ENCODE assay signal across 12 cellular contexts in genomic region chr17:9414471-9414870, GRCh38.
DNase-seq lines count a peak whose midpoint lies in the region; ATAC-seq and TF ChIP-seq lines count a peak whose summit lies in the region.
"Had no signal": no experiment of that assay in that cellular context is flagged by ENCODE, and none has a peak within 500 bp of the region (broad histone marks: within the 10 kb centered on the region; RNA-seq: fewer than 3 reads in every experiment).

No MANE protein-coding gene starts in this region.

- peaks cover 23 to 50% (median 29%) of the 10 kb centered on the region in 3 donors for H3K4me1 Mint-ChIP-seq in naive B cell

- no peak overlapping the region for H3K27ac ChIP-seq in tibial artery

- TF ChIP-seq CTCF in tibial artery (IDR thresholded peaks at IDR 0.05), result no peak

- intact Hi-C loops in tibial artery (cut with DNase I; ENCODE audit: low total_unique reads), result no loop called here

- H3K27me3 Mint-ChIP-seq in naive B cell, result no peaks in the 10 kb centered on the region
- H3K27me3 Mint-ChIP-seq: activated T-helper 17 cell treated with anti-CD3 and anti-CD28 coated beads, Interleukin-2, amount 50 U/mL, for 72 hours; central memory CD8-positive, alpha-beta T cell had no signal

- no peaks in the 10 kb centered on the region for H3K36me3 ChIP-seq in tibial artery

- H3K9me3 Mint-ChIP-seq in naive B cell, result peaks cover 0 to 8% (median 4%) of the 10 kb centered on the region in 7 donors
- H3K9me3 Mint-ChIP-seq in activated naive CD4-positive, alpha-beta T cell treated with anti-CD3 and anti-CD28 coated beads, Interleukin-2, amount 50 U/mL, for 72 hours, result peaks cover 0 to 9% of the 10 kb centered on the region in 2 donors
- H3K9me3 Mint-ChIP-seq: activated T-helper 17 cell treated with anti-CD3 and anti-CD28 coated beads, Interleukin-2, amount 50 U/mL, for 72 hours; central memory CD8-positive, alpha-beta T cell had no signal

- peak; percentile 72 for DNase-seq in naive B cell
- no peak for DNase-seq in tibial artery
- no peak for DNase-seq in activated naive CD4-positive, alpha-beta T cell treated with anti-CD3 and anti-CD28 coated beads, Interleukin-2, amount 50 U/mL, for 72 hours (ENCODE audit: low spot score in 2 of 2)
- DNase-seq in KG1 (lab: John Stamatoyannopoulos, UW), result no peak
- no peak for DNase-seq in HT-29 (ENCODE audit: low spot score)
- DNase-seq: left colon, NCI-H2171 treated with DMSO at 0.1 percent for 48 hours had no signal

- H3K27me3 ChIP-seq in tibial artery, result no peaks in the 10 kb centered on the region

- no peak overlapping the region for H3K4me3 ChIP-seq in tibial artery

- no peaks in the 10 kb centered on the region for H3K9me3 ChIP-seq in tibial artery

- H3K36me3 Mint-ChIP-seq in naive B cell, result peaks cover 0 to 3% of the 10 kb centered on the region in 2 donors
- peaks cover 0 to 6% of the 10 kb centered on the region in 2 donors for H3K36me3 Mint-ChIP-seq in activated naive CD4-positive, alpha-beta T cell treated with anti-CD3 and anti-CD28 coated beads, Interleukin-2, amount 50 U/mL, for 72 hours

- peak overlapping the region in 5 of 8 donors; percentile 6 to 80 (median 43) for H3K4me3 Mint-ChIP-seq in naive B cell
- H3K4me3 Mint-ChIP-seq: activated T-helper 17 cell treated with anti-CD3 and anti-CD28 coated beads, Interleukin-2, amount 50 U/mL, for 72 hours; central memory CD8-positive, alpha-beta T cell had no signal

- H3K27ac Mint-ChIP-seq in naive B cell, result peak overlapping the region; percentile 18 to 91 (median 70)
- no peak overlapping the region for H3K27ac Mint-ChIP-seq in activated naive CD4-positive, alpha-beta T cell treated with anti-CD3 and anti-CD28 coated beads, Interleukin-2, amount 50 U/mL, for 72 hours
- H3K27ac Mint-ChIP-seq: activated T-helper 17 cell treated with anti-CD3 and anti-CD28 coated beads, Interleukin-2, amount 50 U/mL, for 72 hours had no signal

- peak; percentile 97 for ATAC-seq in GM19035 (IDR thresholded peaks at IDR 0.05; ENCODE audit: unreplicated experiment)
- ATAC-seq in GM21737 (IDR thresholded peaks at IDR 0.05; ENCODE audit: unreplicated experiment), result peak; percentile 98
- ATAC-seq in HG03175 (IDR thresholded peaks at IDR 0.05; ENCODE audit: unreplicated experiment), result peak; percentile 99
- peak; percentile 98 to 99 for ATAC-seq in naive B cell (ENCODE audit: low read depth in 2 of 2)
- no peak for ATAC-seq in activated naive CD4-positive, alpha-beta T cell treated with anti-CD3 and anti-CD28 coated beads, Interleukin-2, amount 50 U/mL, for 72 hours
- ATAC-seq: activated T-helper 17 cell treated with anti-CD3 and anti-CD28 coated beads, Interleukin-2, amount 50 U/mL, for 72 hours; left colon had no signal

- peaks cover 0 to 6% (median 4%) of the 10 kb centered on the region in 4 donors for H3K4me1 ChIP-seq in tibial artery

Comparison
In these comparisons a context has a peak if more than half of its experiments do, and no peak if none do; other contexts are left out.
1. ATAC-seq: peak in GM19035 (single experiment), GM21737 (single experiment), HG03175 (single experiment) and naive B cell (2 of 2); none in activated naive CD4-positive, alpha-beta T cell treated with anti-CD3 and anti-CD28 coated beads, Interleukin-2, amount 50 U/mL, for 72 hours (0 of 2).
2. H3K27ac Mint-ChIP-seq: peak in naive B cell (6 of 6); none in activated naive CD4-positive, alpha-beta T cell treated with anti-CD3 and anti-CD28 coated beads, Interleukin-2, amount 50 U/mL, for 72 hours (0 of 2).